9 cellular contexts compared by ENCODE assay signal in genomic region chr19:14570864-14571527, GRCh38. TPM values are rescaled to one million over a fixed set of nuclear protein-coding genes. Genes with fewer than 3 reads are reported as not detected.
A peak's percentile ranks its signal among the peaks of the same experiment; 100 is the strongest.
DNase-seq lines count a peak whose midpoint lies in the region; ATAC-seq, FAIRE-seq and TF ChIP-seq lines count a peak whose summit lies in the region.
"Had no signal": no experiment of that assay in that cellular context is flagged by ENCODE, and none has a peak within 500 bp of the region (broad histone marks: within the 10 kb centered on the region; RNA-seq: fewer than 3 reads in every experiment).

No MANE protein-coding gene starts in this region.

- no peak for FAIRE-seq in GM12891 (lab: Jason Lieb, UNC)

- no peak overlapping the region for H3K18ac ChIP-seq in trophoblast cell (ENCODE audit: low read length)

- H3K27ac ChIP-seq in RWPE1 (peak overlapping the region; percentile 100), esophagus squamous epithelium (peak overlapping the region in 3 of 4 donors; percentile 85 to 94 (median 91)), trophoblast cell (ENCODE audit: low read depth, low read length) (no peak overlapping the region)

- no peak for TF ChIP-seq CTCF in Caco-2 (IDR thresholded peaks at IDR 0.05; ENCODE audit: insufficient read depth in 1 of 2, low read depth in 1 of 2, low read length in 1 of 2, severe bottlenecking in 1 of 2, unreplicated experiment in 1 of 2)
- TF ChIP-seq CTCF in RWPE1 (conservative IDR thresholded peaks at IDR 0.05; ENCODE audit: low read depth), result no peak
- no peak for TF ChIP-seq CTCF in esophagus squamous epithelium (IDR thresholded peaks at IDR 0.05)

- BruUV-seq in Caco-2 (replicated peaks; lab: Mats Ljungman, UMichigan), result no TSS peak

- peak overlapping the region; percentile 92 for H3K4me3 ChIP-seq in Caco-2 (ENCODE audit: low read depth, low read length)
- H3K4me3 ChIP-seq in esophagus squamous epithelium, result peak overlapping the region; percentile 82 to 99 (median 90)
- peak overlapping the region; percentile 99 for H3K4me3 ChIP-seq in trophoblast cell (ENCODE audit: low read depth, low read length)

- no peak overlapping the region for H2BK12ac ChIP-seq in trophoblast cell (ENCODE audit: low read length)

- H3K4me3 Mint-ChIP-seq in Caco-2 (ENCODE audit: unreplicated experiment), result peak overlapping the region; percentile 88

- TF ChIP-seq POLR2A in esophagus squamous epithelium (IDR thresholded peaks at IDR 0.05) (no peak), GM12891 (IDR thresholded peaks at IDR 0.05; ENCODE audit: low read depth, low read length) (no peak)

- H3K36me3 ChIP-seq in Caco-2 (ENCODE audit: control insufficient read depth, insufficient read depth, low read length) (no peaks in the 10 kb centered on the region), esophagus squamous epithelium (peaks cover 3 to 34% (median 4%) of the 10 kb centered on the region in 3 donors), trophoblast cell (ENCODE audit: control insufficient read depth in 1 of 2, insufficient read depth in 2 of 2, low read length in 2 of 2) (peaks cover 12 to 18% of the 10 kb centered on the region in 2 experiments)

- H3K27me3 ChIP-seq in Caco-2 (replicated peaks; ENCODE audit: control insufficient read depth, insufficient read depth, low read length) (no peaks in the 10 kb centered on the region), esophagus squamous epithelium (no peaks in the 10 kb centered on the region), trophoblast cell (ENCODE audit: insufficient read depth, low read length) (no peaks in the 10 kb centered on the region)

- DNase-seq in Caco-2 (no peak), RWPE1 (ENCODE audit: low spot score) (no peak), esophagus squamous epithelium (lab: John Stamatoyannopoulos, UW) (no peak), trophoblast cell (no peak), GM12891 (ENCODE audit: insufficient read length, low spot score) (no peak), T1000 (lab: John Stamatoyannopoulos, UW) (no peak)

- 17 to 46% methylated on average over 9 to 11 of the region's 22 CpGs for WGBS in esophagus squamous epithelium, 2 donors
- no CpG with 5 or more reads among the region's 22 CpGs for WGBS in trophoblast cell (ENCODE audit: extremely low coverage, insufficient coverage, insufficient read length)

- H3K23ac ChIP-seq in trophoblast cell (ENCODE audit: low read length), result no peak overlapping the region

- H2BK120ac ChIP-seq in trophoblast cell (ENCODE audit: insufficient read depth, low read length, poor library complexity), result peak overlapping the region; percentile 79

- H3K9me3 Mint-ChIP-seq in Caco-2 (ENCODE audit: unreplicated experiment), result no peaks in the 10 kb centered on the region

- intact Hi-C loops in Caco-2 (cut with micrococcal nuclease; ENCODE audit: unreplicated experiment), result loop anchor here (10.0 kb wide), 1 partner anchor 214 kb away; no protein-coding TSS in a partner anchor
- intact Hi-C loops in esophagus squamous epithelium (cut with DNase I), result loop anchor here (5.0 to 10.0 kb wide), 3 partner anchors 121 to 314 kb away; partner anchors contain the start of genes ADGRE2, OR7A17 and ZNF333

- H3K9me3 ChIP-seq in Caco-2 (no peaks in the 10 kb centered on the region), esophagus squamous epithelium (no peaks in the 10 kb centered on the region), trophoblast cell (ENCODE audit: insufficient read depth, low read depth, low read length) (peaks cover 4% of the 10 kb centered on the region)

- peak overlapping the region; percentile 45 for H2AK5ac ChIP-seq in trophoblast cell (ENCODE audit: low read length)

- peak overlapping the region; percentile 97 for H4K12ac ChIP-seq in trophoblast cell (ENCODE audit: low read depth, low read length)

- no peak overlapping the region for H3K9ac ChIP-seq in trophoblast cell (ENCODE audit: low read length)

- H3K4me2 ChIP-seq in trophoblast cell (ENCODE audit: low read length), result peak overlapping the region; percentile 68

- CTCF ChIA-PET in Caco-2 (lab: Charles Lee) (interaction anchor here (0.6 kb wide), 1 partner anchor 983 kb away, joined by 4 read pairs; no protein-coding TSS in a partner anchor), RWPE1 (lab: Yijun Ruan, JAX) (interaction anchor here (0.6 to 1.4 kb wide), 4 partner anchors 10 to 115 kb away, joined by 3 to 6 read pairs (median 3); no protein-coding TSS in a partner anchor)

- H3K27ac Mint-ChIP-seq in Caco-2 (ENCODE audit: unreplicated experiment), result peak overlapping the region; percentile 92

- peak overlapping the region; percentile 85 for H3K4ac ChIP-seq in trophoblast cell (ENCODE audit: low read depth, low read length)

- peaks cover 34% of the 10 kb centered on the region for H3K36me3 Mint-ChIP-seq in Caco-2 (ENCODE audit: insufficient read depth, unreplicated experiment)

- H3K14ac ChIP-seq in trophoblast cell (ENCODE audit: low read length), result no peak overlapping the region

- no peak for ATAC-seq in GM18907 (IDR thresholded peaks at IDR 0.05; ENCODE audit: unreplicated experiment)
- no peak for ATAC-seq in HG03460 (IDR thresholded peaks at IDR 0.05; ENCODE audit: unreplicated experiment)

- POLR2A ChIA-PET in Caco-2 (lab: Charles Lee), result interaction anchor here (1.1 kb wide), 2 partner anchors 41 to 119 kb away, joined by 6 read pairs; partner anchors contain the start of gene ZNF333
- POLR2A ChIA-PET in RWPE1 (lab: Yijun Ruan, JAX; ENCODE audit: low non-redundant PET), result interaction anchor here (0.6 kb wide), 1 partner anchor 59 kb away, joined by 3 read pairs; no protein-coding TSS in a partner anchor

- H3K4me1 Mint-ChIP-seq in Caco-2 (ENCODE audit: low read depth, unreplicated experiment), result peaks cover 9% of the 10 kb centered on the region

- peak overlapping the region; percentile 99 for H4K8ac ChIP-seq in trophoblast cell (ENCODE audit: low read depth, low read length)

- H3K79me2 ChIP-seq in trophoblast cell (ENCODE audit: control insufficient read depth, insufficient read depth, low read length, poor library complexity), result peaks cover 10% of the 10 kb centered on the region

- peaks cover 6% of the 10 kb centered on the region for H3K79me1 ChIP-seq in trophoblast cell (ENCODE audit: low read length)

- H3K4me1 ChIP-seq in Caco-2, result no peaks in the 10 kb centered on the region
- H3K4me1 ChIP-seq in esophagus squamous epithelium, result peaks cover 18 to 65% (median 25%) of the 10 kb centered on the region in 3 donors
- peaks cover 6 to 7% of the 10 kb centered on the region in 2 experiments for H3K4me1 ChIP-seq in trophoblast cell (ENCODE audit: control insufficient read depth in 1 of 2, insufficient read depth in 2 of 2, low read length in 2 of 2)

- H2AFZ ChIP-seq in trophoblast cell (ENCODE audit: insufficient read depth, low read length, poor library complexity), result no peak overlapping the region

- no peaks in the 10 kb centered on the region for H3K27me3 Mint-ChIP-seq in Caco-2 (ENCODE audit: insufficient read depth, unreplicated experiment)

- H2BK5ac ChIP-seq in trophoblast cell (ENCODE audit: low read depth, low read length, poor library complexity), result no peak overlapping the region

- H4K91ac ChIP-seq in trophoblast cell (ENCODE audit: low read depth, low read length), result peak overlapping the region; percentile 93

TF ChIP-seq in GM12891, 5 proteins besides CTCF, POLR2A, EP300 and RAD21:
- TF ChIP-seq TAF1 (IDR thresholded peaks at IDR 0.05; ENCODE audit: low read depth, low read length), result no peak
- TF ChIP-seq SPI1 (IDR thresholded peaks at IDR 0.05; ENCODE audit: low read depth, low read length), result no peak
- TF ChIP-seq POU2F2 (IDR thresholded peaks at IDR 0.05; ENCODE audit: low read depth, low read length), result no peak
- TF ChIP-seq PAX5 (IDR thresholded peaks at IDR 0.05; ENCODE audit: insufficient read depth, low read length, severe bottlenecking), result no peak

RNA-seq across cellular contexts. Expression of gene NDUFB7, which starts 0.9 kb away (rescaled TPM):
- 158 and 173 TPM in 2 replicates for total RNA-seq in Caco-2 (2022)
- total RNA-seq in esophagus squamous epithelium, result 100 to 1,000 TPM; 262 to 379 (median 295) TPM
- 157 and 159 TPM in 2 replicates for polyA plus RNA-seq in trophoblast cell (2013)
- polyA plus RNA-seq in GM12891 (2012; ENCODE audit: low read depth, missing spikeins), result 194 TPM

RNA-seq across cellular contexts. Expression of gene CLEC17A, which starts 11.9 kb away (rescaled TPM):
- total RNA-seq in Caco-2 (2022) (not detected in 2 replicates), esophagus squamous epithelium (not detected)
- polyA plus RNA-seq in trophoblast cell (2013), result not detected in 2 replicates
- 60.4 TPM for polyA plus RNA-seq in GM12891 (2012; ENCODE audit: low read depth, missing spikeins)
- total RNA-seq: glomerular endothelial cell had no signal

RNA-seq across cellular contexts. Expression of gene TECR, which starts 41.6 kb away (rescaled TPM):
- total RNA-seq in Caco-2 (2022), result 294 and 300 TPM in 2 replicates
- total RNA-seq in esophagus squamous epithelium, result 100 to 1,000 TPM; 130 to 290 (median 190) TPM
- 261 and 265 TPM in 2 replicates for polyA plus RNA-seq in trophoblast cell (2013)
- polyA plus RNA-seq in GM12891 (2012; ENCODE audit: low read depth, missing spikeins), result 50.2 TPM

RNA-seq across cellular contexts. Expression of gene DNAJB1, which starts 52.8 kb away (rescaled TPM):
- total RNA-seq in Caco-2 (2022) (79.5 and 80.2 TPM in 2 replicates), esophagus squamous epithelium (100 to 1,000 TPM; 182 to 294 (median 224) TPM)
- polyA plus RNA-seq in trophoblast cell (2013), result 61.8 and 62.4 TPM in 2 replicates
- 26.5 TPM for polyA plus RNA-seq in GM12891 (2012; ENCODE audit: low read depth, missing spikeins)
